16 cellular contexts compared by ENCODE assay signal in the genomic region with DNA sequence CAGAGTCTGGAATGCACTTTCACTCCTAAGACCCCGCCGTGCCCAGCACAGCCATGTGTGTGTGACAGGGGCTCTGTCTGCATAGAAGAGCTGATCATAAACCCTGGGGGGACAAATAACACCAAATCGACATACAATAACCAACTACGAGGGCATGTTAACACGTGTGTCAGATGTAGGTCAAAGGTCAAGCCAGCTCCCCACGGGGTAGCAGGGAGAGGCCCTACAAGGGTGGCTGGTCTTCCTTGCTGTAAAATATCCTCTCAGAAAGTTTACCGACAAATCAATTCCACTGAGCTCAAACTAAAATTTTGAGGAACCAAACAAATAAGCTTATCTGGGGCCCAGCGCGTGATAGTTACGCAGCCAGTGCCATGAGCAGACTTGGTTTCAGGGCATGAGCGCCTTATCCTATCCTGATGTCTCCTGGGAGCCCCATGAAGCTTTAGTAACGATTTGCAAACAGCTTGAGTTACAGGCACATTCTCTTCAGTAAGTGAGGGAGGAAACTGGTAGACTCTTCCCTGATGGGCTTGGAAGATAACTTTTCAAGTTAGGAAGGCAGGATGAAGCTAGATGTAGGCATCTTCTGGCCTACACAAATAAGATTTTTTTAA. TPM values are rescaled to one million over a fixed set of nuclear protein-coding genes. Genes with fewer than 3 reads are reported as not detected.
DNase-seq lines count a peak whose midpoint lies in the region; ATAC-seq and TF ChIP-seq lines count a peak whose summit lies in the region.
"Had no signal": no experiment of that assay in that cellular context is flagged by ENCODE, and none has a peak within 500 bp of the region (broad histone marks: within the 10 kb centered on the region; RNA-seq: fewer than 3 reads in every experiment).

No MANE protein-coding gene starts in this region.

- H3K9ac ChIP-seq in trophoblast cell (ENCODE audit: low read length), result peak overlapping the region; percentile 11

- no peak overlapping the region for H3K4ac ChIP-seq in trophoblast cell (ENCODE audit: low read depth, low read length)

- H3K14ac ChIP-seq in trophoblast cell (ENCODE audit: low read length), result no peak overlapping the region

- no peak for ATAC-seq in activated CD8-positive, alpha-beta memory T cell treated with anti-CD3 and anti-CD28 coated beads, Interleukin-2, amount 10 ng/mL, durations not matched to agents 7 days and 5 days
- no peak for ATAC-seq in activated CD8-positive, alpha-beta T cell treated with anti-CD3 and anti-CD28 coated beads, Interleukin-2, amount 10 ng/mL, durations not matched to agents 7 days and 5 days
- ATAC-seq: gastrocnemius medialis, left ventricle myocardium superior had no signal

- peak overlapping the region; percentile 37 for H3K27ac ChIP-seq in KOPT-K1 (ENCODE audit: low read depth, low read length, poor library complexity, severe bottlenecking)
- no peak overlapping the region for H3K27ac ChIP-seq in trophoblast cell (ENCODE audit: low read depth, low read length)
- H3K27ac ChIP-seq: epithelial cell of prostate, gastrocnemius medialis had no signal

- no peak overlapping the region for H4K91ac ChIP-seq in trophoblast cell (ENCODE audit: low read depth, low read length)

- H3K27ac Mint-ChIP-seq in activated CD8-positive, alpha-beta memory T cell treated with anti-CD3 and anti-CD28 coated beads, Interleukin-2, amount 10 ng/mL, durations not matched to agents 7 days and 5 days, result peak overlapping the region; percentile 60
- peak overlapping the region; percentile 50 for H3K27ac Mint-ChIP-seq in activated CD8-positive, alpha-beta T cell treated with anti-CD3 and anti-CD28 coated beads, Interleukin-2, amount 10 ng/mL, durations not matched to agents 7 days and 5 days
- H3K27ac Mint-ChIP-seq: activated B cell treated with CpG ODN at 0.5 μM for 24 hours, IgD-negative memory B cell had no signal

- H3K36me3 ChIP-seq in KOPT-K1 (ENCODE audit: insufficient read depth, low read length), result no peaks in the 10 kb centered on the region
- H3K36me3 ChIP-seq in trophoblast cell (ENCODE audit: control insufficient read depth in 1 of 2, insufficient read depth in 2 of 2, low read length in 2 of 2), result no peaks in the 10 kb centered on the region
- H3K36me3 ChIP-seq: gastrocnemius medialis had no signal

- no peak overlapping the region for H2BK120ac ChIP-seq in trophoblast cell (ENCODE audit: insufficient read depth, low read length, poor library complexity)

- POLR2A ChIA-PET in activated CD8-positive, alpha-beta T cell treated with anti-CD3 and anti-CD28 coated beads, Interleukin-2, amount 10 ng/mL, durations not matched to agents 7 days and 5 days (lab: Charles Lee), result interaction anchor here (0.7 to 1.2 kb wide), 4 partner anchors 11 to 26 kb away, joined by 3 read pairs; no protein-coding TSS in a partner anchor
- POLR2A ChIA-PET in GM10248 (lab: Yijun Ruan, JAX), result interaction anchor here (0.8 kb wide), 1 partner anchor 11 kb away, joined by 3 read pairs; no protein-coding TSS in a partner anchor

- peaks cover 7% of the 10 kb centered on the region for H3K9me3 Mint-ChIP-seq in activated CD8-positive, alpha-beta memory T cell treated with anti-CD3 and anti-CD28 coated beads, Interleukin-2, amount 10 ng/mL, durations not matched to agents 7 days and 5 days (ENCODE audit: low read depth)
- H3K9me3 Mint-ChIP-seq in activated CD8-positive, alpha-beta T cell treated with anti-CD3 and anti-CD28 coated beads, Interleukin-2, amount 10 ng/mL, durations not matched to agents 7 days and 5 days (ENCODE audit: insufficient read depth), result peaks cover 9% of the 10 kb centered on the region

- no peak overlapping the region for H3K4me3 ChIP-seq in trophoblast cell (ENCODE audit: low read depth, low read length)
- H3K4me3 ChIP-seq: gastrocnemius medialis had no signal

- H3K4me2 ChIP-seq in trophoblast cell (ENCODE audit: low read length), result no peak overlapping the region

- no peak overlapping the region for H3K4me3 Mint-ChIP-seq in activated CD8-positive, alpha-beta memory T cell treated with anti-CD3 and anti-CD28 coated beads, Interleukin-2, amount 10 ng/mL, durations not matched to agents 7 days and 5 days
- H3K4me3 Mint-ChIP-seq in activated CD8-positive, alpha-beta T cell treated with anti-CD3 and anti-CD28 coated beads, Interleukin-2, amount 10 ng/mL, durations not matched to agents 7 days and 5 days, result no peak overlapping the region
- H3K4me3 Mint-ChIP-seq: activated B cell treated with CpG ODN at 0.5 μM for 24 hours, IgD-negative memory B cell had no signal

- CTCF ChIA-PET in activated CD8-positive, alpha-beta memory T cell treated with anti-CD3 and anti-CD28 coated beads, Interleukin-2, amount 10 ng/mL, durations not matched to agents 7 days and 5 days (lab: Charles Lee), result interaction anchor here (1.2 to 1.8 kb wide), 3 partner anchors 17 to 89 kb away, joined by 5 to 11 read pairs (median 6); no protein-coding TSS in a partner anchor
- CTCF ChIA-PET in activated CD8-positive, alpha-beta T cell treated with anti-CD3 and anti-CD28 coated beads, Interleukin-2, amount 10 ng/mL, durations not matched to agents 7 days and 5 days (lab: Charles Lee), result interaction anchor here (0.7 to 1.2 kb wide), 7 partner anchors 13 to 61 kb away, joined by 3 to 5 read pairs (median 4); no protein-coding TSS in a partner anchor
- CTCF ChIA-PET in GM10248 (lab: Yijun Ruan, JAX), result interaction anchor here (0.8 to 1.5 kb wide), 8 partner anchors 10 to 234 kb away, joined by 3 to 5 read pairs (median 3); no protein-coding TSS in a partner anchor

- H3K9me3 ChIP-seq in KOPT-K1 (ENCODE audit: insufficient read depth, low read length, poor library complexity, severe bottlenecking) (peaks cover 10% of the 10 kb centered on the region), trophoblast cell (ENCODE audit: insufficient read depth, low read depth, low read length) (no peaks in the 10 kb centered on the region)
- H3K9me3 ChIP-seq: gastrocnemius medialis had no signal

- no peak overlapping the region for H2AK5ac ChIP-seq in trophoblast cell (ENCODE audit: low read length)

- WGBS in trophoblast cell (ENCODE audit: extremely low coverage, insufficient coverage, insufficient read length), result no CpG with 5 or more reads among the region's 12 CpGs

- H3K18ac ChIP-seq in trophoblast cell (ENCODE audit: low read length), result no peak overlapping the region

- H4K8ac ChIP-seq in trophoblast cell (ENCODE audit: low read depth, low read length), result no peak overlapping the region

- H3K23ac ChIP-seq in trophoblast cell (ENCODE audit: low read length), result no peak overlapping the region

- H3K27me3 ChIP-seq in trophoblast cell (ENCODE audit: insufficient read depth, low read length), result no peaks in the 10 kb centered on the region
- H3K27me3 ChIP-seq: gastrocnemius medialis had no signal

- no peaks in the 10 kb centered on the region for H3K27me3 Mint-ChIP-seq in activated CD8-positive, alpha-beta memory T cell treated with anti-CD3 and anti-CD28 coated beads, Interleukin-2, amount 10 ng/mL, durations not matched to agents 7 days and 5 days
- H3K27me3 Mint-ChIP-seq in activated CD8-positive, alpha-beta T cell treated with anti-CD3 and anti-CD28 coated beads, Interleukin-2, amount 10 ng/mL, durations not matched to agents 7 days and 5 days (ENCODE audit: low read depth), result no peaks in the 10 kb centered on the region

- no peak for TF ChIP-seq CTCF in GM10248 (IDR thresholded peaks at IDR 0.05; ENCODE audit: control extremely low read depth, extremely low read depth, low read depth, missing control alignments)

- no peak overlapping the region for H2BK12ac ChIP-seq in trophoblast cell (ENCODE audit: low read length)

- H3K79me2 ChIP-seq in trophoblast cell (ENCODE audit: control insufficient read depth, insufficient read depth, low read length, poor library complexity), result no peaks in the 10 kb centered on the region

- no peaks in the 10 kb centered on the region for H3K4me1 ChIP-seq in trophoblast cell (ENCODE audit: control insufficient read depth in 1 of 2, insufficient read depth in 2 of 2, low read length in 2 of 2)
- H3K4me1 ChIP-seq: gastrocnemius medialis had no signal

- H3K4me1 Mint-ChIP-seq in activated CD8-positive, alpha-beta memory T cell treated with anti-CD3 and anti-CD28 coated beads, Interleukin-2, amount 10 ng/mL, durations not matched to agents 7 days and 5 days, result peaks cover 48% of the 10 kb centered on the region
- H3K4me1 Mint-ChIP-seq in activated CD8-positive, alpha-beta T cell treated with anti-CD3 and anti-CD28 coated beads, Interleukin-2, amount 10 ng/mL, durations not matched to agents 7 days and 5 days (ENCODE audit: low read depth), result peaks cover 61% of the 10 kb centered on the region

- DNase-seq in activated CD8-positive, alpha-beta memory T cell treated with anti-CD3 and anti-CD28 coated beads, Interleukin-2, amount 10 ng/mL, durations not matched to agents 7 days and 5 days, result no peak
- no peak for DNase-seq in activated CD8-positive, alpha-beta memory T cell treated with anti-CD3 and anti-CD28 coated beads, Interleukin-2, amount 50 U/mL, for 4 hours
- DNase-seq in activated CD8-positive, alpha-beta T cell treated with anti-CD3 and anti-CD28 coated beads, Interleukin-2, amount 10 ng/mL, durations not matched to agents 7 days and 5 days, result no peak
- DNase-seq in trophoblast cell, result no peak
- no peak for DNase-seq in GM10248 (ENCODE audit: extremely low spot score)
- DNase-seq in Kasumi-1 (lab: John Stamatoyannopoulos, UW), result no peak
- no peak for DNase-seq in activated CD4-positive, CD25-positive, alpha-beta regulatory T cell treated with anti-CD3 and anti-CD28 coated beads, Interleukin-2, amount 50 U/mL, for 72 hours
- DNase-seq: activated B cell treated with CpG ODN at 0.5 μM for 24 hours, cortex of kidney, DMS53, gastrocnemius medialis, left ventricle myocardium superior, NCI-H446 had no signal

- H3K79me1 ChIP-seq in trophoblast cell (ENCODE audit: low read length), result no peaks in the 10 kb centered on the region

- no peak overlapping the region for H2AFZ ChIP-seq in trophoblast cell (ENCODE audit: insufficient read depth, low read length, poor library complexity)

- H2BK5ac ChIP-seq in trophoblast cell (ENCODE audit: low read depth, low read length, poor library complexity), result no peak overlapping the region

- no peak overlapping the region for H4K12ac ChIP-seq in trophoblast cell (ENCODE audit: low read depth, low read length)

- peaks cover 30% of the 10 kb centered on the region for H3K36me3 Mint-ChIP-seq in activated CD8-positive, alpha-beta memory T cell treated with anti-CD3 and anti-CD28 coated beads, Interleukin-2, amount 10 ng/mL, durations not matched to agents 7 days and 5 days
- peaks cover 24% of the 10 kb centered on the region for H3K36me3 Mint-ChIP-seq in activated CD8-positive, alpha-beta T cell treated with anti-CD3 and anti-CD28 coated beads, Interleukin-2, amount 10 ng/mL, durations not matched to agents 7 days and 5 days (ENCODE audit: low read depth)

RNA-seq across cellular contexts. Expression of a gene that starts 2.7 kb away (rescaled TPM):
- total RNA-seq in activated CD8-positive, alpha-beta memory T cell treated with anti-CD3 and anti-CD28 coated beads, Interleukin-2, amount 10 ng/mL, durations not matched to agents 7 days and 5 days, result 10 to 100 TPM; 22.3 to 27.4 TPM
- total RNA-seq in activated CD8-positive, alpha-beta T cell treated with anti-CD3 and anti-CD28 coated beads, Interleukin-2, amount 10 ng/mL, durations not matched to agents 7 days and 5 days, result 10 to 100 TPM in 1 of 2 experiments, 1 to 10 TPM in 1; 9.9 to 10.1 TPM
- 0.08 and 0.18 TPM in 2 replicates for polyA plus RNA-seq in trophoblast cell (2013)
- total RNA-seq: activated B cell treated with CpG ODN at 0.5 μM for 24 hours, gastrocnemius medialis, left ventricle myocardium superior had no signal
- polyA plus RNA-seq: IgD-negative memory B cell had no signal

RNA-seq across cellular contexts. Expression of a gene that starts 5.2 kb away (rescaled TPM):
- total RNA-seq in activated CD8-positive, alpha-beta memory T cell treated with anti-CD3 and anti-CD28 coated beads, Interleukin-2, amount 10 ng/mL, durations not matched to agents 7 days and 5 days, result 10 to 100 TPM; 75.3 to 89.5 TPM
- total RNA-seq in activated CD8-positive, alpha-beta T cell treated with anti-CD3 and anti-CD28 coated beads, Interleukin-2, amount 10 ng/mL, durations not matched to agents 7 days and 5 days, result 10 to 100 TPM; 68.7 to 74.0 TPM
- 0.01 TPM in 1 of 2 replicates, not detected in the other for polyA plus RNA-seq in trophoblast cell (2013)
- total RNA-seq: activated B cell treated with CpG ODN at 0.5 μM for 24 hours, left ventricle myocardium superior had no signal

RNA-seq across cellular contexts. Expression of a gene that starts 32.2 kb away (rescaled TPM):
- total RNA-seq in activated CD8-positive, alpha-beta memory T cell treated with anti-CD3 and anti-CD28 coated beads, Interleukin-2, amount 10 ng/mL, durations not matched to agents 7 days and 5 days, result not detected
- not detected for total RNA-seq in activated CD8-positive, alpha-beta T cell treated with anti-CD3 and anti-CD28 coated beads, Interleukin-2, amount 10 ng/mL, durations not matched to agents 7 days and 5 days
- 10.1 and 13.5 TPM in 2 replicates for polyA plus RNA-seq in trophoblast cell (2013)
- total RNA-seq: activated B cell treated with CpG ODN at 0.5 μM for 24 hours, gastrocnemius medialis, left ventricle myocardium superior had no signal
- polyA plus RNA-seq: IgD-negative memory B cell had no signal

RNA-seq across cellular contexts. Expression of a gene that starts 47.7 kb away (rescaled TPM):
- total RNA-seq in activated CD8-positive, alpha-beta memory T cell treated with anti-CD3 and anti-CD28 coated beads, Interleukin-2, amount 10 ng/mL, durations not matched to agents 7 days and 5 days, result not detected
- total RNA-seq in activated CD8-positive, alpha-beta T cell treated with anti-CD3 and anti-CD28 coated beads, Interleukin-2, amount 10 ng/mL, durations not matched to agents 7 days and 5 days, result not detected
- 0.07 TPM in 1 of 2 replicates, not detected in the other for polyA plus RNA-seq in trophoblast cell (2013)
- total RNA-seq: activated B cell treated with CpG ODN at 0.5 μM for 24 hours, gastrocnemius medialis, left ventricle myocardium superior had no signal
- polyA plus RNA-seq: IgD-negative memory B cell had no signal
